Comparison of ENCODE assay signal across 2 cellular contexts in the genomic region with DNA sequence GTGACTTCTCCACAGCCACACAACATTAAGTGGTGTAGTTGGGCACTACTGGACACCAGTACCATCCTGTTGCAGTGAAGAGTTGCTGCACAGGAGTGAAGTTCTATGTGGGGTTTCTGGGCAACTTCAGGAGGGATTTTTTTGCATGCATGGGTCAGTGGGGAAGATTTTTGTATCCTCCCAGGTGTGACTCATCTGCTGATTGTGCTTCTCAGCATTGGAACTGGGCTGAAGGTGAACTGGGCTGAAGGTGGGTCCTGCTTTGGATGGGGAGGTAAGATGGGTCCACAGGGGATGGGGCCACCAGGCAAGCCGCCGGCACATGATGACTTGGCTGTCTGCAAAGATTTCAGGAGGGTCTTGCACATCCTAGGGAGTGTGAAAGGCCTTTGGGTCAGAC.
A peak's percentile ranks its signal among the peaks of the same experiment; 100 is the strongest.
TF ChIP-seq lines count a peak whose summit lies in the region.

No MANE protein-coding gene starts in this region.

TF ChIP-seq in GM23338, 12 proteins besides CTCF, POLR2A, EP300 and RAD21 (continues in another document):
- no peak for TF ChIP-seq NANOG (IDR thresholded peaks at IDR 0.05; ENCODE audit: borderline replicate concordance)
- TF ChIP-seq JUNB (IDR thresholded peaks at IDR 0.05; ENCODE audit: unreplicated experiment), result no peak
- no peak for TF ChIP-seq POLR2AphosphoS5 (IDR thresholded peaks at IDR 0.05; ENCODE audit: low read depth)
- no peak for TF ChIP-seq CREB1 (CRISPR knock-in tag; IDR thresholded peaks at IDR 0.05; ENCODE audit: low read depth)
- no peak for TF ChIP-seq STAT1 (IDR thresholded peaks at IDR 0.05; ENCODE audit: unreplicated experiment)
- no peak for TF ChIP-seq EZH2 (IDR thresholded peaks at IDR 0.05; ENCODE audit: low read depth, unreplicated experiment)
- no peak for TF ChIP-seq REST (IDR thresholded peaks at IDR 0.05; ENCODE audit: unreplicated experiment)
- TF ChIP-seq ZNF331 (CRISPR knock-in tag; IDR thresholded peaks at IDR 0.05; ENCODE audit: low read depth), result no peak
- TF ChIP-seq ZNF114 (CRISPR knock-in tag; IDR thresholded peaks at IDR 0.05), result no peak
- TF ChIP-seq EZH2phosphoT487 (IDR thresholded peaks at IDR 0.05; ENCODE audit: unreplicated experiment), result no peak
- TF ChIP-seq, protein P1, sequence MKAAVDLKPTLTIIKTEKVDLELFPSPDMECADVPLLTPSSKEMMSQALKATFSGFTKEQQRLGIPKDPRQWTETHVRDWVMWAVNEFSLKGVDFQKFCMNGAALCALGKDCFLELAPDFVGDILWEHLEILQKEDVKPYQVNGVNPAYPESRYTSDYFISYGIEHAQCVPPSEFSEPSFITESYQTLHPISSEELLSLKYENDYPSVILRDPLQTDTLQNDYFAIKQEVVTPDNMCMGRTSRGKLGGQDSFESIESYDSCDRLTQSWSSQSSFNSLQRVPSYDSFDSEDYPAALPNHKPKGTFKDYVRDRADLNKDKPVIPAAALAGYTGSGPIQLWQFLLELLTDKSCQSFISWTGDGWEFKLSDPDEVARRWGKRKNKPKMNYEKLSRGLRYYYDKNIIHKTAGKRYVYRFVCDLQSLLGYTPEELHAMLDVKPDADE (IDR thresholded peaks at IDR 0.05), result no peak

TF ChIP-seq in K562, 482 proteins besides CTCF, POLR2A, EP300 and RAD21:
- TF ChIP-seq, protein P2, sequence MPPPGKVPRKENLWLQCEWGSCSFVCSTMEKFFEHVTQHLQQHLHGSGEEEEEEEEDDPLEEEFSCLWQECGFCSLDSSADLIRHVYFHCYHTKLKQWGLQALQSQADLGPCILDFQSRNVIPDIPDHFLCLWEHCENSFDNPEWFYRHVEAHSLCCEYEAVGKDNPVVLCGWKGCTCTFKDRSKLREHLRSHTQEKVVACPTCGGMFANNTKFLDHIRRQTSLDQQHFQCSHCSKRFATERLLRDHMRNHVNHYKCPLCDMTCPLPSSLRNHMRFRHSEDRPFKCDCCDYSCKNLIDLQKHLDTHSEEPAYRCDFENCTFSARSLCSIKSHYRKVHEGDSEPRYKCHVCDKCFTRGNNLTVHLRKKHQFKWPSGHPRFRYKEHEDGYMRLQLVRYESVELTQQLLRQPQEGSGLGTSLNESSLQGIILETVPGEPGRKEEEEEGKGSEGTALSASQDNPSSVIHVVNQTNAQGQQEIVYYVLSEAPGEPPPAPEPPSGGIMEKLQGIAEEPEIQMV (tag; conservative IDR thresholded peaks at IDR 0.05; ENCODE audit: low read depth), result no peak
- 0 out of 2 replicates have a peak, but pooled peaks have one; percentile 13 for TF ChIP-seq BCOR (IDR thresholded peaks at IDR 0.05)
